Comparison of ENCODE assay signal across 9 cellular contexts in genomic region chr3:160027541-160028195, GRCh38. TPM values are rescaled to one million over a fixed set of nuclear protein-coding genes. Genes with fewer than 3 reads are reported as not detected.
DNase-seq lines count a peak whose midpoint lies in the region; ATAC-seq and TF ChIP-seq lines count a peak whose summit lies in the region.
"Had no signal": no experiment of that assay in that cellular context is flagged by ENCODE, and none has a peak within 500 bp of the region (broad histone marks: within the 10 kb centered on the region; RNA-seq: fewer than 3 reads in every experiment).

No MANE protein-coding gene starts in this region.

- peak; percentile 90 for ATAC-seq in GM21447 (IDR thresholded peaks at IDR 0.05; ENCODE audit: unreplicated experiment)
- peak; percentile 96 for ATAC-seq in HG03558 (IDR thresholded peaks at IDR 0.05; ENCODE audit: extremely low read depth, unreplicated experiment)
- ATAC-seq in activated CD8-positive, alpha-beta T cell treated with anti-CD3 and anti-CD28 coated beads for 36 hours: peak; percentile 88
- no peak for ATAC-seq in CD4-positive, alpha-beta T cell (ENCODE audit: poor library complexity)

- no peaks in the 10 kb centered on the region for H3K36me3 Mint-ChIP-seq in activated CD8-positive, alpha-beta T cell treated with anti-CD3 and anti-CD28 coated beads for 36 hours (ENCODE audit: low read depth)
- no peaks in the 10 kb centered on the region for H3K36me3 Mint-ChIP-seq in CD4-positive, alpha-beta T cell (ENCODE audit: low read depth)
- H3K36me3 Mint-ChIP-seq: naive B cell had no signal

- POLR2A ChIA-PET in activated CD8-positive, alpha-beta T cell treated with anti-CD3 and anti-CD28 coated beads for 36 hours (lab: Charles Lee): no interaction called here
- POLR2A ChIA-PET in CD4-positive, alpha-beta T cell (lab: Charles Lee): no interaction called here

- peak; percentile 63 for DNase-seq in GM12864 (ENCODE audit: low read depth)
- peak; percentile 21 for DNase-seq in activated CD8-positive, alpha-beta T cell treated with anti-CD3 and anti-CD28 coated beads for 36 hours
- peak; percentile 28 for DNase-seq in skeletal muscle cell (ENCODE audit: low read depth)
- DNase-seq in inferior parietal cortex (ENCODE audit: extremely low spot score): no peak
- no peak for DNase-seq in CD4-positive, alpha-beta T cell
- DNase-seq in effector CD4-positive, alpha-beta T cell: no peak
- DNase-seq: naive B cell had no signal

- no peak overlapping the region for H3K27ac ChIP-seq in CD4-positive, alpha-beta T cell (ENCODE audit: low read depth, low read length)

- H3K27me3 Mint-ChIP-seq in activated CD8-positive, alpha-beta T cell treated with anti-CD3 and anti-CD28 coated beads for 36 hours: peaks cover 2% of the 10 kb centered on the region
- no peaks in the 10 kb centered on the region for H3K27me3 Mint-ChIP-seq in CD4-positive, alpha-beta T cell

- H3K4me1 Mint-ChIP-seq in activated CD8-positive, alpha-beta T cell treated with anti-CD3 and anti-CD28 coated beads for 36 hours (ENCODE audit: low read depth): peaks cover 11% of the 10 kb centered on the region
- no peaks in the 10 kb centered on the region for H3K4me1 Mint-ChIP-seq in CD4-positive, alpha-beta T cell (ENCODE audit: low read depth)
- H3K4me1 Mint-ChIP-seq: naive B cell had no signal

- no peaks in the 10 kb centered on the region for H3K27me3 ChIP-seq in CD4-positive, alpha-beta T cell (ENCODE audit: control insufficient read depth, insufficient read depth, low read length)

- CTCF ChIA-PET in activated CD8-positive, alpha-beta T cell treated with anti-CD3 and anti-CD28 coated beads for 36 hours (lab: Charles Lee): interaction anchor here (0.7 to 2.3 kb wide), 4 partner anchors 19 to 303 kb away, joined by 3 to 9 read pairs (median 3); partner anchors contain the start of gene IL12A
- CTCF ChIA-PET in CD4-positive, alpha-beta T cell (lab: Charles Lee): no interaction called here

- H3K4me3 ChIP-seq in GM12864 (ENCODE audit: low read depth, low read length) (no peak overlapping the region), skeletal muscle cell (ENCODE audit: low read depth, low read length) (no peak overlapping the region)

- no peak overlapping the region for H3K4me3 Mint-ChIP-seq in activated CD8-positive, alpha-beta T cell treated with anti-CD3 and anti-CD28 coated beads for 36 hours
- no peak overlapping the region for H3K4me3 Mint-ChIP-seq in CD4-positive, alpha-beta T cell
- H3K4me3 Mint-ChIP-seq: naive B cell had no signal

- no peak for TF ChIP-seq CTCF in GM12864 (IDR thresholded peaks at IDR 0.05; ENCODE audit: low read depth, low read length, missing control alignments)
- TF ChIP-seq CTCF in activated CD8-positive, alpha-beta T cell treated with anti-CD3 and anti-CD28 coated beads for 36 hours (IDR thresholded peaks at IDR 0.05): no peak
- no peak for TF ChIP-seq CTCF in CD4-positive, alpha-beta T cell (IDR thresholded peaks at IDR 0.05)

- peak overlapping the region; percentile 43 for H3K27ac Mint-ChIP-seq in activated CD8-positive, alpha-beta T cell treated with anti-CD3 and anti-CD28 coated beads for 36 hours
- H3K27ac Mint-ChIP-seq in CD4-positive, alpha-beta T cell: no peak overlapping the region

- H3K9me3 ChIP-seq in CD4-positive, alpha-beta T cell (ENCODE audit: control insufficient read depth, low read length): no peaks in the 10 kb centered on the region

- intact Hi-C loops in activated CD8-positive, alpha-beta T cell treated with anti-CD3 and anti-CD28 coated beads for 36 hours (cut with micrococcal nuclease): no loop called here
- intact Hi-C loops in CD4-positive, alpha-beta T cell (cut with DNase I, micrococcal nuclease): no loop called here

- H3K9me3 Mint-ChIP-seq in activated CD8-positive, alpha-beta T cell treated with anti-CD3 and anti-CD28 coated beads for 36 hours: no peaks in the 10 kb centered on the region
- H3K9me3 Mint-ChIP-seq in CD4-positive, alpha-beta T cell: no peaks in the 10 kb centered on the region
- H3K9me3 Mint-ChIP-seq: naive B cell had no signal

RNA-seq across cellular contexts. Expression of gene IL12A, which starts 39.0 kb away (rescaled TPM):
- not detected for total RNA-seq in activated CD8-positive, alpha-beta T cell treated with anti-CD3 and anti-CD28 coated beads for 36 hours
- 1 to 10 TPM in 1 of 2 experiments, under 1 TPM in 1; 0.93 to 1.0 TPM for total RNA-seq in CD4-positive, alpha-beta T cell

Comparison
In these comparisons a context has a peak if more than half of its experiments do, and no peak if none do; other contexts are left out.
1. DNase-seq: peak in GM12864 (single experiment), activated CD8-positive, alpha-beta T cell treated with anti-CD3 and anti-CD28 coated beads for 36 hours (single experiment) and skeletal muscle cell (single experiment); none in inferior parietal cortex (single experiment), CD4-positive, alpha-beta T cell (0 of 10) and effector CD4-positive, alpha-beta T cell (single experiment).